In genomic region chr4:66929748-66930147, GRCh38 we compare ENCODE assay signal across 15 cellular contexts.
A peak's percentile ranks its signal among the peaks of the same experiment; 100 is the strongest.
DNase-seq lines count a peak whose midpoint lies in the region; TF ChIP-seq lines count a peak whose summit lies in the region.
"Had no signal": no experiment of that assay in that cellular context is flagged by ENCODE, and none has a peak within 500 bp of the region (broad histone marks: within the 10 kb centered on the region; RNA-seq: fewer than 3 reads in every experiment).

No MANE protein-coding gene starts in this region.

- DNase-seq in D341Med (ENCODE audit: low spot score) (peak; percentile 60), NCI-H1105 (lab: John Stamatoyannopoulos, UW) (peak; percentile 53), NCI-H446 (lab: John Stamatoyannopoulos, UW) (peak; percentile 75 to 94), cerebellum (ENCODE audit: low spot score) (peak; percentile 59), NOMO-1 treated with dmso at 0.1 percent for 144 hours (lab: John Stamatoyannopoulos, UW; ENCODE audit: unreplicated experiment) (no peak), MV-4-11 (lab: John Stamatoyannopoulos, UW) (no peak), GM10266 (ENCODE audit: extremely low spot score) (no peak), SW 1271 (lab: John Stamatoyannopoulos, UW) (no peak)
- DNase-seq: activated CD4-positive, CD25-positive, alpha-beta regulatory T cell treated with anti-CD3 and anti-CD28 coated beads, Interleukin-2, amount 50 U/mL, for 72 hours; activated CD8-positive, alpha-beta T cell treated with anti-CD3 and anti-CD28 coated beads for 36 hours; activated naive CD8-positive, alpha-beta T cell treated with anti-CD3 and anti-CD28 coated beads, Interleukin-2, amount 10 ng/mL, durations not matched to agents 7 days and 5 days; GOT3; KG1; kidney glomerular epithelial cell; trophoblast cell had no signal

- no peak for TF ChIP-seq CTCF in GM10266 (IDR thresholded peaks at IDR 0.05; ENCODE audit: control insufficient read depth, insufficient read depth, low read depth, missing control alignments)

Comparison
In these comparisons a context has a peak if more than half of its experiments do, and no peak if none do; other contexts are left out.
1. DNase-seq: peak in D341Med (single experiment), NCI-H1105 (single experiment), NCI-H446 (2 of 2) and cerebellum (single experiment); none in NOMO-1 treated with dmso at 0.1 percent for 144 hours (single experiment), MV-4-11 (single experiment), GM10266 (single experiment) and SW 1271 (0 of 2).